ENCODE assay signal across 15 cellular contexts in the genomic region with DNA sequence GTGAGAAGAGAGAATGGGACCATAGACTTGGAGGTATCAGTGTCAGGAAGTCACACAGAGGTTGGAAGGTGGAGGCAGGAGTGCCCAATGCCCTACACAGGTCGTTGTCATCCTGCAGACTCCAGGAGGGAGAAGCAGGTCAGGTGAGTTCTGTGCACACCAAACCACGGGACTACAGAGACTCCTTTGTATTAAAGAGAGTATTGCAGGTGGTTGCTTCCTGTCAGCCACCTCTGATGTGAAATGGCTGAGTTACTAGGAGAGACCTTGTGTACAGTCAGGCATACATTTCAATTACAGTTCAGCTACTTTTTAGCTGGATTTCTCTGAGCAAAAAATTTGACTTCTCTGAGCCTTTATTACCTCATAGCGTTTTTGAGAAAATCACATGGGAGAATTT. TPM values are rescaled to one million over a fixed set of nuclear protein-coding genes. Genes with fewer than 3 reads are reported as not detected.
A peak's percentile ranks its signal among the peaks of the same experiment; 100 is the strongest.
DNase-seq lines count a peak whose midpoint lies in the region; ATAC-seq and TF ChIP-seq lines count a peak whose summit lies in the region.
"Had no signal": no experiment of that assay in that cellular context is flagged by ENCODE, and none has a peak within 500 bp of the region (broad histone marks: within the 10 kb centered on the region; RNA-seq: fewer than 3 reads in every experiment).

No MANE protein-coding gene starts in this region.

- H3K4me2 ChIP-seq in OCI-LY7 (ENCODE audit: low read length): no peak overlapping the region

- no peaks in the 10 kb centered on the region for H3K79me2 ChIP-seq in OCI-LY7 (ENCODE audit: insufficient read depth, low read depth, low read length)

- peak in 2 of 3 donors; percentile 16 to 20 for DNase-seq in CD4-positive, CD25-positive, alpha-beta regulatory T cell
- peak; percentile 72 for DNase-seq in Calu3
- peak; percentile 15 for DNase-seq in OCI-LY7 (ENCODE audit: low spot score)
- no peak for DNase-seq in immature natural killer cell
- DNase-seq in activated CD4-positive, alpha-beta memory T cell treated with anti-CD3 and anti-CD28 coated beads, Interleukin-2, amount 10 ng/mL, durations not matched to agents 7 days and 5 days: no peak
- DNase-seq in AG20443 (ENCODE audit: low spot score): no peak
- DNase-seq: gastrocnemius medialis, kidney, naive B cell, NCI-H1105 had no signal

- H3K27me3 ChIP-seq in CD4-positive, CD25-positive, alpha-beta regulatory T cell (ENCODE audit: control insufficient read depth, insufficient read depth, low read length): no peaks in the 10 kb centered on the region
- H3K27me3 ChIP-seq: gastrocnemius medialis had no signal

- H3K36me3 ChIP-seq in CD4-positive, CD25-positive, alpha-beta regulatory T cell (ENCODE audit: control insufficient read depth, insufficient read depth, low read length): no peaks in the 10 kb centered on the region
- H3K36me3 ChIP-seq in OCI-LY7 (ENCODE audit: insufficient read depth, low read length): no peaks in the 10 kb centered on the region
- H3K36me3 ChIP-seq: gastrocnemius medialis had no signal

- no peaks in the 10 kb centered on the region for H3K9me2 ChIP-seq in OCI-LY7 (ENCODE audit: insufficient read depth, low read length)

- H3K4me1 Mint-ChIP-seq in CD4-positive, CD25-positive, alpha-beta regulatory T cell: peaks cover 14 to 28% (median 16%) of the 10 kb centered on the region in 4 donors
- H3K4me1 Mint-ChIP-seq in Calu3 (ENCODE audit: low read depth, unreplicated experiment): peaks cover 31% of the 10 kb centered on the region
- peaks cover 58 to 70% of the 10 kb centered on the region in 2 donors for H3K4me1 Mint-ChIP-seq in immature natural killer cell
- H3K4me1 Mint-ChIP-seq in activated CD4-positive, alpha-beta memory T cell treated with anti-CD3 and anti-CD28 coated beads, Interleukin-2, amount 10 ng/mL, durations not matched to agents 7 days and 5 days: peaks cover 28% of the 10 kb centered on the region

- H3K27ac ChIP-seq in CD4-positive, CD25-positive, alpha-beta regulatory T cell (ENCODE audit: insufficient read depth, low read length, poor library complexity, severe bottlenecking): no peak overlapping the region
- no peak overlapping the region for H3K27ac ChIP-seq in OCI-LY7 (ENCODE audit: low read depth, low read length, poor library complexity, severe bottlenecking)
- H3K27ac ChIP-seq: gastrocnemius medialis had no signal

- no peak overlapping the region for H3K27ac Mint-ChIP-seq in CD4-positive, CD25-positive, alpha-beta regulatory T cell
- peak overlapping the region; percentile 89 for H3K27ac Mint-ChIP-seq in Calu3 (ENCODE audit: unreplicated experiment)
- peak overlapping the region; percentile 79 to 97 (median 91) for H3K27ac Mint-ChIP-seq in immature natural killer cell
- H3K27ac Mint-ChIP-seq in activated CD4-positive, alpha-beta memory T cell treated with anti-CD3 and anti-CD28 coated beads, Interleukin-2, amount 10 ng/mL, durations not matched to agents 7 days and 5 days: no peak overlapping the region

- POLR2A ChIA-PET in OCI-LY7 (lab: Charles Lee): no interaction called here
- POLR2A ChIA-PET in activated CD4-positive, alpha-beta memory T cell treated with anti-CD3 and anti-CD28 coated beads, Interleukin-2, amount 10 ng/mL, durations not matched to agents 7 days and 5 days (lab: Charles Lee): no interaction called here

- ATAC-seq in CD4-positive, CD25-positive, alpha-beta regulatory T cell (ENCODE audit: low read depth in 2 of 2): peak; percentile 54 to 66
- no peak for ATAC-seq in GM21447 (IDR thresholded peaks at IDR 0.05; ENCODE audit: unreplicated experiment)
- ATAC-seq: gastrocnemius medialis had no signal

- BruUV-seq in Calu3 (replicated peaks; lab: Mats Ljungman, UMichigan) (no TSS peak), OCI-LY7 (replicated peaks; lab: Mats Ljungman, UMichigan) (no TSS peak)

- no peak overlapping the region for H3K4me3 Mint-ChIP-seq in CD4-positive, CD25-positive, alpha-beta regulatory T cell
- H3K4me3 Mint-ChIP-seq in Calu3 (ENCODE audit: low read depth, unreplicated experiment) (no peak overlapping the region), immature natural killer cell (peak overlapping the region in 4 of 5 donors; percentile 13 to 54 (median 26))
- no peak overlapping the region for H3K4me3 Mint-ChIP-seq in activated CD4-positive, alpha-beta memory T cell treated with anti-CD3 and anti-CD28 coated beads, Interleukin-2, amount 10 ng/mL, durations not matched to agents 7 days and 5 days
- H3K4me3 Mint-ChIP-seq: naive B cell had no signal

- H3K4me3 ChIP-seq in CD4-positive, CD25-positive, alpha-beta regulatory T cell (ENCODE audit: low read depth, low read length): no peak overlapping the region
- H3K4me3 ChIP-seq in OCI-LY7 (ENCODE audit: low read depth, low read length, poor library complexity, severe bottlenecking): no peak overlapping the region
- H3K4me3 ChIP-seq: gastrocnemius medialis had no signal

- no peak overlapping the region for H2AFZ ChIP-seq in OCI-LY7 (ENCODE audit: low read length)

- no peaks in the 10 kb centered on the region for H3K36me3 Mint-ChIP-seq in CD4-positive, CD25-positive, alpha-beta regulatory T cell
- no peaks in the 10 kb centered on the region for H3K36me3 Mint-ChIP-seq in Calu3 (ENCODE audit: insufficient read depth, unreplicated experiment)
- peaks cover 2 to 6% (median 3%) of the 10 kb centered on the region in 3 donors for H3K36me3 Mint-ChIP-seq in immature natural killer cell
- H3K36me3 Mint-ChIP-seq in activated CD4-positive, alpha-beta memory T cell treated with anti-CD3 and anti-CD28 coated beads, Interleukin-2, amount 10 ng/mL, durations not matched to agents 7 days and 5 days (ENCODE audit: low read depth): no peaks in the 10 kb centered on the region
- H3K36me3 Mint-ChIP-seq: naive B cell had no signal

- intact Hi-C loops in Calu3 (cut with micrococcal nuclease; ENCODE audit: unreplicated experiment): loop anchor here (1.0 kb wide), 1 partner anchor 126 kb away; no protein-coding TSS in a partner anchor
- intact Hi-C loops in OCI-LY7 (cut with micrococcal nuclease; ENCODE audit: unreplicated experiment): no loop called here

- H3K9me3 ChIP-seq in CD4-positive, CD25-positive, alpha-beta regulatory T cell (ENCODE audit: control insufficient read depth in 2 of 2, low read length in 2 of 2): no peaks in the 10 kb centered on the region
- no peaks in the 10 kb centered on the region for H3K9me3 ChIP-seq in OCI-LY7 (ENCODE audit: low read length)
- H3K9me3 ChIP-seq: gastrocnemius medialis had no signal

- peak; percentile 44 for TF ChIP-seq CTCF in Calu3 (IDR thresholded peaks at IDR 0.05; ENCODE audit: unreplicated experiment)
- no peak for TF ChIP-seq CTCF in OCI-LY7 (conservative IDR thresholded peaks at IDR 0.05; ENCODE audit: low read length)

- CTCF ChIA-PET in Calu3 (lab: Charles Lee): interaction anchor here (0.6 to 1.5 kb wide), 6 partner anchors 18 to 1177 kb away, joined by 3 to 5 read pairs (median 4); no protein-coding TSS in a partner anchor
- CTCF ChIA-PET in OCI-LY7 (lab: Charles Lee; ENCODE audit: unreplicated experiment): no interaction called here
- CTCF ChIA-PET in activated CD4-positive, alpha-beta memory T cell treated with anti-CD3 and anti-CD28 coated beads, Interleukin-2, amount 10 ng/mL, durations not matched to agents 7 days and 5 days (lab: Charles Lee): interaction anchor here (1.1 kb wide), 2 partner anchors 9 to 444 kb away, joined by 3 read pairs; no protein-coding TSS in a partner anchor

- peaks cover 14% of the 10 kb centered on the region for H3K4me1 ChIP-seq in CD4-positive, CD25-positive, alpha-beta regulatory T cell (ENCODE audit: control insufficient read depth, insufficient read depth, low read length, poor library complexity, severe bottlenecking)
- H3K4me1 ChIP-seq in OCI-LY7 (ENCODE audit: insufficient read depth, low read length, poor library complexity, severe bottlenecking): peaks cover 17% of the 10 kb centered on the region
- H3K4me1 ChIP-seq: gastrocnemius medialis had no signal

- H4K20me1 ChIP-seq in OCI-LY7 (ENCODE audit: insufficient read depth, low read length): no peaks in the 10 kb centered on the region

- no peaks in the 10 kb centered on the region for H3K27me3 Mint-ChIP-seq in CD4-positive, CD25-positive, alpha-beta regulatory T cell
- H3K27me3 Mint-ChIP-seq in Calu3 (ENCODE audit: unreplicated experiment) (no peaks in the 10 kb centered on the region), immature natural killer cell (ENCODE audit: low read depth in 3 of 3) (peaks cover 1 to 4% (median 2%) of the 10 kb centered on the region in 3 donors)
- peaks cover 2% of the 10 kb centered on the region for H3K27me3 Mint-ChIP-seq in activated CD4-positive, alpha-beta memory T cell treated with anti-CD3 and anti-CD28 coated beads, Interleukin-2, amount 10 ng/mL, durations not matched to agents 7 days and 5 days

- H3K9me3 Mint-ChIP-seq in CD4-positive, CD25-positive, alpha-beta regulatory T cell: no peaks in the 10 kb centered on the region
- no peaks in the 10 kb centered on the region for H3K9me3 Mint-ChIP-seq in Calu3 (ENCODE audit: low read depth, unreplicated experiment)
- H3K9me3 Mint-ChIP-seq in immature natural killer cell: peaks cover 0 to 2% (median 0%) of the 10 kb centered on the region in 6 donors
- H3K9me3 Mint-ChIP-seq in activated CD4-positive, alpha-beta memory T cell treated with anti-CD3 and anti-CD28 coated beads, Interleukin-2, amount 10 ng/mL, durations not matched to agents 7 days and 5 days: no peaks in the 10 kb centered on the region

RNA-seq across cellular contexts. Expression of gene SPP2, which starts 51.6 kb away (rescaled TPM):
- total RNA-seq in CD4-positive, CD25-positive, alpha-beta regulatory T cell: not detected
- not detected for polyA plus RNA-seq in CD4-positive, CD25-positive, alpha-beta regulatory T cell
- total RNA-seq in Calu3 (2022) (not detected in 2 replicates), OCI-LY7 (2022) (not detected in 2 replicates)
- total RNA-seq in OCI-LY7 (2014; rRNA removed; shearing (Covaris generic)): not detected in 2 replicates
- not detected for polyA plus RNA-seq in immature natural killer cell
- not detected for total RNA-seq in activated CD4-positive, alpha-beta memory T cell treated with anti-CD3 and anti-CD28 coated beads, Interleukin-2, amount 10 ng/mL, durations not matched to agents 7 days and 5 days
- total RNA-seq: dermis microvascular lymphatic vessel endothelial cell; H4; kidney; skeletal muscle tissue; T-helper 2 cell treated with Interferon-gamma antibody and Interleukin-4, amounts not matched to agents 100 ng/mL and 5 ng/mL, for 36 hours had no signal

Comparison
In these comparisons a context has a peak if more than half of its experiments do, and no peak if none do; other contexts are left out.
1. DNase-seq: peak in CD4-positive, CD25-positive, alpha-beta regulatory T cell (2 of 3), Calu3 (single experiment) and OCI-LY7 (single experiment); none in immature natural killer cell (0 of 3), activated CD4-positive, alpha-beta memory T cell treated with anti-CD3 and anti-CD28 coated beads, Interleukin-2, amount 10 ng/mL, durations not matched to agents 7 days and 5 days (single experiment) and AG20443 (single experiment).
2. H3K27ac Mint-ChIP-seq: peak in Calu3 (single experiment) and immature natural killer cell (6 of 6); none in CD4-positive, CD25-positive, alpha-beta regulatory T cell (0 of 3) and activated CD4-positive, alpha-beta memory T cell treated with anti-CD3 and anti-CD28 coated beads, Interleukin-2, amount 10 ng/mL, durations not matched to agents 7 days and 5 days (single experiment).
3. H3K4me3 Mint-ChIP-seq: peak in immature natural killer cell (4 of 5); none in CD4-positive, CD25-positive, alpha-beta regulatory T cell (0 of 4), Calu3 (single experiment) and activated CD4-positive, alpha-beta memory T cell treated with anti-CD3 and anti-CD28 coated beads, Interleukin-2, amount 10 ng/mL, durations not matched to agents 7 days and 5 days (single experiment).